ENCODE assay signal across 8 cellular contexts in genomic region chr5:126777257-126777973, GRCh38. TPM values are rescaled to one million over a fixed set of nuclear protein-coding genes. Genes with fewer than 3 reads are reported as not detected.
A peak's percentile ranks its signal among the peaks of the same experiment; 100 is the strongest.
DNase-seq lines count a peak whose midpoint lies in the region; ATAC-seq and TF ChIP-seq lines count a peak whose summit lies in the region.

No MANE protein-coding gene starts in this region.

- peak overlapping the region; percentile 87 for H3K4me3 Mint-ChIP-seq in CD4-positive, alpha-beta T cell
- H3K4me3 Mint-ChIP-seq in activated B cell treated with CpG ODN at 0.5 μM for 24 hours = peak overlapping the region; percentile 92

- CTCF ChIA-PET in CD4-positive, alpha-beta T cell (lab: Charles Lee) = interaction anchor here (0.5 to 5.8 kb wide), 10 partner anchors 19 to 322 kb away, joined by 3 to 49 read pairs (median 3); no protein-coding TSS in a partner anchor
- CTCF ChIA-PET in activated B cell treated with CpG ODN at 0.5 μM for 24 hours (lab: Charles Lee) = interaction anchor here (0.8 to 9.2 kb wide), 11 partner anchors 8 to 254 kb away, joined by 3 to 185 read pairs (median 6); no protein-coding TSS in a partner anchor

- no peaks in the 10 kb centered on the region for H3K9me3 Mint-ChIP-seq in CD4-positive, alpha-beta T cell
- no peaks in the 10 kb centered on the region for H3K9me3 Mint-ChIP-seq in activated B cell treated with CpG ODN at 0.5 μM for 24 hours

- DNase-seq in CD4-positive, alpha-beta T cell = peak; percentile 40 to 66 (median 54)
- DNase-seq in LHCN-M2 (ENCODE audit: low read depth) (peak; percentile 57), activated B cell treated with CpG ODN at 0.5 μM for 24 hours (peak; percentile 64), caudate nucleus (lab: John Stamatoyannopoulos, UW) (peak in 50 of 61 donors; percentile 7 to 82 (median 46)), kidney glomerular epithelial cell (lab: John Stamatoyannopoulos, UW) (peak; percentile 32)
- peak; percentile 55 for DNase-seq in stimulated activated CD4-positive, alpha-beta T cell treated with anti-CD3 and anti-CD28 coated beads, Interleukin-12 subunit alpha, Interleukin-12 subunit beta, amount 100 ng/mL, for 4 hours

- no peaks in the 10 kb centered on the region for H3K27me3 ChIP-seq in CD4-positive, alpha-beta T cell (ENCODE audit: control insufficient read depth, insufficient read depth, low read length)

- peaks cover 27% of the 10 kb centered on the region for H3K4me1 Mint-ChIP-seq in CD4-positive, alpha-beta T cell (ENCODE audit: low read depth)
- peaks cover 36% of the 10 kb centered on the region for H3K4me1 Mint-ChIP-seq in activated B cell treated with CpG ODN at 0.5 μM for 24 hours

- H3K27ac ChIP-seq in CD4-positive, alpha-beta T cell (ENCODE audit: low read depth, low read length) = peak overlapping the region; percentile 96
- H3K27ac ChIP-seq in caudate nucleus (ENCODE audit: low read depth, low read length) = peak overlapping the region; percentile 88

- TF ChIP-seq CTCF in CD4-positive, alpha-beta T cell (IDR thresholded peaks at IDR 0.05) = no peak
- no peak for TF ChIP-seq CTCF in activated B cell treated with CpG ODN at 0.5 μM for 24 hours (IDR thresholded peaks at IDR 0.05)

- peaks cover 14% of the 10 kb centered on the region for H3K36me3 Mint-ChIP-seq in CD4-positive, alpha-beta T cell (ENCODE audit: low read depth)
- H3K36me3 Mint-ChIP-seq in activated B cell treated with CpG ODN at 0.5 μM for 24 hours (ENCODE audit: low read depth) = peaks cover 7% of the 10 kb centered on the region

- H3K27ac Mint-ChIP-seq in CD4-positive, alpha-beta T cell = peak overlapping the region; percentile 93
- H3K27ac Mint-ChIP-seq in activated B cell treated with CpG ODN at 0.5 μM for 24 hours = peak overlapping the region; percentile 96

- POLR2A ChIA-PET in CD4-positive, alpha-beta T cell (lab: Charles Lee) = interaction anchor here (0.6 to 4.5 kb wide), 39 partner anchors 9 to 1305 kb away, joined by 3 to 54 read pairs (median 7); partner anchors contain the start of genes ALDH7A1, C5orf63, GRAMD2B and MARCHF3
- POLR2A ChIA-PET in activated B cell treated with CpG ODN at 0.5 μM for 24 hours (lab: Charles Lee) = interaction anchor here (0.6 to 4.3 kb wide), 34 partner anchors 8 to 742 kb away, joined by 3 to 48 read pairs (median 5); partner anchors contain the start of genes C5orf63, GRAMD2B, MARCHF3 and PHAX

- no peaks in the 10 kb centered on the region for H3K27me3 Mint-ChIP-seq in CD4-positive, alpha-beta T cell
- no peaks in the 10 kb centered on the region for H3K27me3 Mint-ChIP-seq in activated B cell treated with CpG ODN at 0.5 μM for 24 hours

- no peaks in the 10 kb centered on the region for H3K9me3 ChIP-seq in CD4-positive, alpha-beta T cell (ENCODE audit: control insufficient read depth, low read length)

- peak; percentile 16 for ATAC-seq in CD4-positive, alpha-beta T cell (ENCODE audit: poor library complexity)
- peak; percentile 17 for ATAC-seq in GM19467 (IDR thresholded peaks at IDR 0.05; ENCODE audit: unreplicated experiment)
- ATAC-seq in activated B cell treated with CpG ODN at 0.5 μM for 24 hours (ENCODE audit: low read depth) = peak; percentile 30
- no peak for ATAC-seq in HG03378 (IDR thresholded peaks at IDR 0.05; ENCODE audit: unreplicated experiment)

- intact Hi-C loops in CD4-positive, alpha-beta T cell (cut with DNase I, micrococcal nuclease) = loop anchor here (2.0 to 10.0 kb wide), 4 partner anchors 35 to 1305 kb away; partner anchors contain the start of genes GRAMD2B (in 1 of the 2) and SLC12A2 (in 1 of the 2)
- intact Hi-C loops in activated B cell treated with CpG ODN at 0.5 μM for 24 hours (cut with micrococcal nuclease) = loop anchor here (1.0 to 2.0 kb wide), 5 partner anchors 29 to 1305 kb away; partner anchors contain the start of genes GRAMD2B, MARCHF3 and SLC12A2

RNA-seq across cellular contexts. Expression of gene LMNB1, which starts 0.5 kb away (rescaled TPM):
- 10 to 100 TPM; 30.6 to 31.1 TPM for total RNA-seq in CD4-positive, alpha-beta T cell
- total RNA-seq in LHCN-M2 (2014; rRNA removed) = 121 and 142 TPM in 2 replicates
- 39.7 TPM for polyA plus RNA-seq in LHCN-M2 (2012)
- 34.7 and 35.7 TPM in 2 replicates for total RNA-seq in activated B cell treated with CpG ODN at 0.5 μM for 24 hours
